8 cellular contexts compared by ENCODE assay signal in the genomic region with DNA sequence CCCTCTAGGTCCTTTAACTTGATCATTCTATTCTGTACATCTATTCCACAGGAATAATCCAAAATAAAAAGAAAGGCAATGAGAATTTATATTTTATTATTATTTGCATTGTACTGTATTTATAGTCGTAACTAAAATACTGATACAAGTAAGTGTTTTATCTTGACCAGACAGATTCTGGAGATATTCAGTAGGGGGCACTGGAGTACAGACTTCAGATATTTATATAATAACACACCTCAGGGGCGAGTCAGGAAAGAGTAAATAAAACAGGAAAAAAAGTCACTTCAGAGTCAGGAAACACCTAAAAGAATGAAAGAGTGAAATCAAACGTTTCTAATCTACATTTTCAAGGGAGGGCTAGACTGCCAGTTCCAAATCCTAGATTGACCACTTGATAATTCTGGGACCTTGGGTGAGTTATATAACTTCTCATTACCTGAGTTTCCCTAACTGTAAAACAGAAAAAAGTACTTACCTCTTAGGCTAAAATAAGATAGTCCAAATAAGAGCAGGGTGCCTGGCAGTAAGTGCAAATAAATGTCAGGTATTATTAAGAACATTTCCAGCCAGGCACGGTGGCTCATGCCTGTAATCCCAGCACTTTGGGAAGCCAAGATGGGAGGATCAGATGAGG. TPM values are rescaled to one million over a fixed set of nuclear protein-coding genes. Genes with fewer than 3 reads are reported as not detected.
A peak's percentile ranks its signal among the peaks of the same experiment; 100 is the strongest.
DNase-seq lines count a peak whose midpoint lies in the region; ATAC-seq, FAIRE-seq and TF ChIP-seq lines count a peak whose summit lies in the region.

No MANE protein-coding gene starts in this region.

- intact Hi-C loops in adrenal gland (cut with DNase I), result loop anchor here in 1 of 2 donors (5.0 kb wide), 1 partner anchor 87 kb away; no protein-coding TSS in a partner anchor
- intact Hi-C loops in uterus (cut with DNase I; ENCODE audit: low total_unique reads), result no loop called here

- ATAC-seq in GM18870 (IDR thresholded peaks at IDR 0.05; ENCODE audit: unreplicated experiment), result no peak
- no peak for ATAC-seq in GM21737 (IDR thresholded peaks at IDR 0.05; ENCODE audit: unreplicated experiment)

- H3K36me3 ChIP-seq in adrenal gland (replicated peaks in 1 of 2) (peaks cover 0 to 47% of the 10 kb centered on the region in 2 donors), uterus (no peaks in the 10 kb centered on the region)

- H3K27me3 ChIP-seq in adrenal gland (no peaks in the 10 kb centered on the region), uterus (no peaks in the 10 kb centered on the region)

- H3K4me1 ChIP-seq in adrenal gland (replicated peaks in 1 of 2) (no peaks in the 10 kb centered on the region), uterus (no peaks in the 10 kb centered on the region)

- TF ChIP-seq CTCF in adrenal gland (IDR thresholded peaks at IDR 0.05), result peak; percentile 16 to 65 (median 46)
- peak in 3 of 4 experiments; percentile 30 to 45 (median 35) for TF ChIP-seq CTCF in uterus (IDR thresholded peaks at IDR 0.05)

- WGBS in adrenal gland, 4 donors, result 35 to 43% (median 36%) methylated on average over 4 of the region's 4 CpGs

- H3K27ac ChIP-seq in adrenal gland (no peak overlapping the region), uterus (no peak overlapping the region)

- H3K9me3 ChIP-seq in adrenal gland (replicated peaks in 1 of 3) (no peaks in the 10 kb centered on the region), uterus (no peaks in the 10 kb centered on the region)

- in situ Hi-C loops in ACHN (cut with HindIII; ENCODE audit: low pct_ligation_motif_present, low pct_unique_long_range_greater_than_20kb, low sequenced_read_pairs), result no loop called here

- TF ChIP-seq POLR2A in GM12891 (IDR thresholded peaks at IDR 0.05; ENCODE audit: low read depth, low read length) (no peak), adrenal gland (IDR thresholded peaks at IDR 0.05) (no peak), uterus (IDR thresholded peaks at IDR 0.05) (no peak)

- H3K4me3 ChIP-seq in adrenal gland (no peak overlapping the region), uterus (no peak overlapping the region)

- DNase-seq in ACHN (peak; percentile 59), GM12891 (ENCODE audit: insufficient read length, low spot score) (peak; percentile 19), NCI-H2107 treated with DMSO at 0.1 percent for 48 hours (lab: John Stamatoyannopoulos, UW; ENCODE audit: unreplicated experiment) (peak; percentile 35), adrenal gland (no peak), iris pigment epithelial cell (ENCODE audit: low read depth) (peak; percentile 61), uterus (no peak)

- FAIRE-seq in GM12891 (lab: Jason Lieb, UNC), result peak; percentile 5

TF ChIP-seq in GM12891, 5 proteins besides CTCF, POLR2A, EP300 and RAD21:
- TF ChIP-seq POLR2AphosphoS5 (IDR thresholded peaks at IDR 0.05; ENCODE audit: low read depth, low read length) (no peak), PAX5 (IDR thresholded peaks at IDR 0.05; ENCODE audit: insufficient read depth, low read length, severe bottlenecking) (no peak), TAF1 (IDR thresholded peaks at IDR 0.05; ENCODE audit: low read depth, low read length) (no peak), POU2F2 (IDR thresholded peaks at IDR 0.05; ENCODE audit: low read depth, low read length) (no peak), SPI1 (IDR thresholded peaks at IDR 0.05; ENCODE audit: low read depth, low read length) (no peak)
TF ChIP-seq in GM12891: peak in this region for 0.

RNA-seq across cellular contexts. Expression of gene MTF1, which starts 31.1 kb away (rescaled TPM):
- polyA plus RNA-seq in GM12891 (2012; ENCODE audit: low read depth, missing spikeins), result 4.3 TPM
- 10 to 100 TPM in 4 of 8 donors, 1 to 10 TPM in 4; 3.7 to 28.0 (median 11.6) TPM for total RNA-seq in adrenal gland
- polyA plus RNA-seq in adrenal gland, result 1 to 10 TPM; 1.4 to 9.8 (median 2.3) TPM
- 10 to 100 TPM in 1 of 4 donors, 1 to 10 TPM in 3; 1.5 to 20.5 (median 4.8) TPM for total RNA-seq in uterus

RNA-seq across cellular contexts. Expression of gene INPP5B, which starts 56.4 kb away (rescaled TPM):
- polyA plus RNA-seq in GM12891 (2012; ENCODE audit: low read depth, missing spikeins), result 17.5 TPM
- total RNA-seq in adrenal gland, result 10 to 100 TPM; 11.6 to 32.3 (median 24.0) TPM
- polyA plus RNA-seq in adrenal gland, result 10 to 100 TPM; 10.4 to 15.7 (median 11.3) TPM
- total RNA-seq in uterus, result 10 to 100 TPM; 20.2 to 79.4 (median 46.8) TPM

Comparison
In these comparisons a context has a peak if more than half of its experiments do, and no peak if none do; other contexts are left out.
1. DNase-seq: peak in ACHN (single experiment), GM12891 (single experiment), NCI-H2107 treated with DMSO at 0.1 percent for 48 hours (single experiment) and iris pigment epithelial cell (single experiment); none in adrenal gland (0 of 7) and uterus (0 of 2).